In the genomic region with DNA sequence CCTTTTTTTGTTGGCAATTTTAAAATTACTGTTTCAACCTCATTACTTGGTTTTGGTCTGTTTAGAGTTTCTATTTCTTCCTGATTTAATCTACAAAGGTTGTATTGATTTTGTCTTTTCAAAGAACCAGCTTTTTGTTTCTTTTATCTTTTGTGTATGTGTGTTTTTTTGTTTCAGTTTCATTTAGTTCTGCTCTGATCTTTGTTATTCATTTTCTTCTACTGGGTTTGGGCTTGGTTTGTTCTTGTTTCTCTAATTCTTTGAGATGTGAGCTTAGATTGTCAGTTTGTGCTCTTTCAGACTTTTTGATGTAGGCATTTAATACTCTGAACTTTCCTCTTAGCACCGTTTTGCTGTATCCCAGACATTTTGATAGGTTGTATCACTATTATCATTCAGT, we compare ENCODE assay signal across 17 cellular contexts. TPM values are rescaled to one million over a fixed set of nuclear protein-coding genes. Genes with fewer than 3 reads are reported as not detected.
A peak's percentile ranks its signal among the peaks of the same experiment; 100 is the strongest.
DNase-seq lines count a peak whose midpoint lies in the region; ATAC-seq and TF ChIP-seq lines count a peak whose summit lies in the region.
"Had no signal": no experiment of that assay in that cellular context is flagged by ENCODE, and none has a peak within 500 bp of the region (broad histone marks: within the 10 kb centered on the region; RNA-seq: fewer than 3 reads in every experiment).

No MANE protein-coding gene starts in this region.

- no peak for TF ChIP-seq POLR2A in lower leg skin (IDR thresholded peaks at IDR 0.05)

- DNase-seq in activated CD4-positive, alpha-beta T cell treated with anti-CD3 and anti-CD28 coated beads for 36 hours: no peak
- DNase-seq in activated CD4-positive, alpha-beta T cell treated with anti-CD3 and anti-CD28 coated beads for 1 hour: no peak
- no peak for DNase-seq in activated naive CD8-positive, alpha-beta T cell treated with anti-CD3 and anti-CD28 coated beads for 36 hours
- no peak for DNase-seq in activated CD8-positive, alpha-beta T cell treated with anti-CD3 and anti-CD28 coated beads, Interleukin-2, amount 10 ng/mL, durations not matched to agents 7 days and 5 days
- DNase-seq in stimulated activated naive CD8-positive, alpha-beta T cell treated with anti-CD3 and anti-CD28 coated beads, Interleukin-15, amount 100 ng/mL, for 72 hours: no peak
- DNase-seq in lower leg skin (ENCODE audit: low spot score in 2 of 2): no peak
- no peak for DNase-seq in GM19240 (ENCODE audit: insufficient read length, low spot score)
- DNase-seq: Caco-2, H9, KBM-7, MG63, NCI-H1105 treated with DMSO at 0.1 percent for 48 hours, NCI-H187, NCI-H748 treated with DMSO at 0.1 percent for 48 hours, PC-9 had no signal

- ATAC-seq in activated CD4-positive, alpha-beta T cell treated with anti-CD3 and anti-CD28 coated beads for 36 hours: no peak
- ATAC-seq in activated CD8-positive, alpha-beta T cell treated with anti-CD3 and anti-CD28 coated beads, Interleukin-2, amount 10 ng/mL, durations not matched to agents 7 days and 5 days: peak; percentile 30
- no peak for ATAC-seq in stimulated activated naive CD8-positive, alpha-beta T cell treated with anti-CD3 and anti-CD28 coated beads, Interleukin-15, amount 100 ng/mL, for 72 hours

- H3K36me3 Mint-ChIP-seq in activated CD4-positive, alpha-beta T cell treated with anti-CD3 and anti-CD28 coated beads for 36 hours (ENCODE audit: low read depth): peaks cover 4% of the 10 kb centered on the region
- peaks cover 11% of the 10 kb centered on the region for H3K36me3 Mint-ChIP-seq in activated naive CD8-positive, alpha-beta T cell
- H3K36me3 Mint-ChIP-seq in activated naive CD8-positive, alpha-beta T cell treated with anti-CD3 and anti-CD28 coated beads for 36 hours: peaks cover 4% of the 10 kb centered on the region
- peaks cover 24% of the 10 kb centered on the region for H3K36me3 Mint-ChIP-seq in activated CD8-positive, alpha-beta T cell treated with anti-CD3 and anti-CD28 coated beads, Interleukin-2, amount 10 ng/mL, durations not matched to agents 7 days and 5 days (ENCODE audit: low read depth)

- H3K4me1 Mint-ChIP-seq in activated CD4-positive, alpha-beta T cell treated with anti-CD3 and anti-CD28 coated beads for 36 hours: peaks cover 12% of the 10 kb centered on the region
- H3K4me1 Mint-ChIP-seq in activated naive CD8-positive, alpha-beta T cell (ENCODE audit: low read depth): peaks cover 13% of the 10 kb centered on the region
- H3K4me1 Mint-ChIP-seq in activated naive CD8-positive, alpha-beta T cell treated with anti-CD3 and anti-CD28 coated beads for 36 hours: peaks cover 9% of the 10 kb centered on the region
- H3K4me1 Mint-ChIP-seq in activated CD8-positive, alpha-beta T cell treated with anti-CD3 and anti-CD28 coated beads, Interleukin-2, amount 10 ng/mL, durations not matched to agents 7 days and 5 days (ENCODE audit: low read depth): peaks cover 19% of the 10 kb centered on the region
- peaks cover 14% of the 10 kb centered on the region for H3K4me1 Mint-ChIP-seq in stimulated activated naive CD8-positive, alpha-beta T cell treated with anti-CD3 and anti-CD28 coated beads, Interleukin-15, amount 100 ng/mL, for 72 hours
- H3K4me1 Mint-ChIP-seq: H9 had no signal

- H3K9me3 Mint-ChIP-seq in activated CD4-positive, alpha-beta T cell treated with anti-CD3 and anti-CD28 coated beads for 36 hours (ENCODE audit: low read depth): peaks cover 6% of the 10 kb centered on the region
- peaks cover 11% of the 10 kb centered on the region for H3K9me3 Mint-ChIP-seq in activated naive CD8-positive, alpha-beta T cell (ENCODE audit: low read depth)
- H3K9me3 Mint-ChIP-seq in activated naive CD8-positive, alpha-beta T cell treated with anti-CD3 and anti-CD28 coated beads for 36 hours: peaks cover 13% of the 10 kb centered on the region
- peaks cover 25% of the 10 kb centered on the region for H3K9me3 Mint-ChIP-seq in activated CD8-positive, alpha-beta T cell treated with anti-CD3 and anti-CD28 coated beads, Interleukin-2, amount 10 ng/mL, durations not matched to agents 7 days and 5 days (ENCODE audit: insufficient read depth)
- peaks cover 13 to 26% of the 10 kb centered on the region in 2 donors for H3K9me3 Mint-ChIP-seq in stimulated activated naive CD8-positive, alpha-beta T cell treated with anti-CD3 and anti-CD28 coated beads, Interleukin-15, amount 100 ng/mL, for 72 hours

- WGBS in lower leg skin, 2 donors: 56 to 81% methylated on average over 1 of the region's 1 CpG

- no peak overlapping the region for H3K4me3 ChIP-seq in lower leg skin (ENCODE audit: low read depth, poor library complexity, severe bottlenecking)
- H3K4me3 ChIP-seq: BLaER1, MG63, PC-9 had no signal

- no peak for TF ChIP-seq CTCF in lower leg skin (IDR thresholded peaks at IDR 0.05)

- CTCF ChIA-PET in activated CD4-positive, alpha-beta T cell treated with anti-CD3 and anti-CD28 coated beads for 36 hours (lab: Charles Lee): interaction anchor here (0.6 to 1.3 kb wide), 2 partner anchors 10 to 36 kb away, joined by 4 read pairs; no protein-coding TSS in a partner anchor
- CTCF ChIA-PET in activated CD8-positive, alpha-beta T cell treated with anti-CD3 and anti-CD28 coated beads, Interleukin-2, amount 10 ng/mL, durations not matched to agents 7 days and 5 days (lab: Charles Lee): interaction anchor here (0.6 to 1.8 kb wide), 3 partner anchors 9 to 1923 kb away, joined by 3 to 5 read pairs (median 5); partner anchors contain the start of gene MRPS33

- POLR2A ChIA-PET in activated CD4-positive, alpha-beta T cell treated with anti-CD3 and anti-CD28 coated beads for 36 hours (lab: Charles Lee): no interaction called here
- POLR2A ChIA-PET in activated CD8-positive, alpha-beta T cell treated with anti-CD3 and anti-CD28 coated beads, Interleukin-2, amount 10 ng/mL, durations not matched to agents 7 days and 5 days (lab: Charles Lee): interaction anchor here (2.8 kb wide), 1 partner anchor 8 kb away, joined by 16 read pairs; the partner anchor contains the start of gene MRPS33

- H3K27me3 Mint-ChIP-seq in activated CD4-positive, alpha-beta T cell treated with anti-CD3 and anti-CD28 coated beads for 36 hours: peaks cover 10% of the 10 kb centered on the region
- peaks cover 6% of the 10 kb centered on the region for H3K27me3 Mint-ChIP-seq in activated naive CD8-positive, alpha-beta T cell
- peaks cover 34% of the 10 kb centered on the region for H3K27me3 Mint-ChIP-seq in activated naive CD8-positive, alpha-beta T cell treated with anti-CD3 and anti-CD28 coated beads for 36 hours
- peaks cover 24% of the 10 kb centered on the region for H3K27me3 Mint-ChIP-seq in activated CD8-positive, alpha-beta T cell treated with anti-CD3 and anti-CD28 coated beads, Interleukin-2, amount 10 ng/mL, durations not matched to agents 7 days and 5 days (ENCODE audit: low read depth)
- H3K27me3 Mint-ChIP-seq in stimulated activated naive CD8-positive, alpha-beta T cell treated with anti-CD3 and anti-CD28 coated beads, Interleukin-15, amount 100 ng/mL, for 72 hours: peaks cover 10% of the 10 kb centered on the region

- no peak overlapping the region for H3K4me3 Mint-ChIP-seq in activated CD4-positive, alpha-beta T cell treated with anti-CD3 and anti-CD28 coated beads for 36 hours
- H3K4me3 Mint-ChIP-seq in activated naive CD8-positive, alpha-beta T cell: peak overlapping the region; percentile 33
- no peak overlapping the region for H3K4me3 Mint-ChIP-seq in activated naive CD8-positive, alpha-beta T cell treated with anti-CD3 and anti-CD28 coated beads for 36 hours
- peak overlapping the region; percentile 44 for H3K4me3 Mint-ChIP-seq in activated CD8-positive, alpha-beta T cell treated with anti-CD3 and anti-CD28 coated beads, Interleukin-2, amount 10 ng/mL, durations not matched to agents 7 days and 5 days
- peak overlapping the region; percentile 45 to 49 for H3K4me3 Mint-ChIP-seq in stimulated activated naive CD8-positive, alpha-beta T cell treated with anti-CD3 and anti-CD28 coated beads, Interleukin-15, amount 100 ng/mL, for 72 hours
- H3K4me3 Mint-ChIP-seq: H9 had no signal

- H3K27ac Mint-ChIP-seq in activated CD4-positive, alpha-beta T cell treated with anti-CD3 and anti-CD28 coated beads for 36 hours: peak overlapping the region; percentile 11
- peak overlapping the region; percentile 17 for H3K27ac Mint-ChIP-seq in activated naive CD8-positive, alpha-beta T cell
- no peak overlapping the region for H3K27ac Mint-ChIP-seq in activated naive CD8-positive, alpha-beta T cell treated with anti-CD3 and anti-CD28 coated beads for 36 hours
- peak overlapping the region; percentile 68 for H3K27ac Mint-ChIP-seq in activated CD8-positive, alpha-beta T cell treated with anti-CD3 and anti-CD28 coated beads, Interleukin-2, amount 10 ng/mL, durations not matched to agents 7 days and 5 days
- peak overlapping the region in 1 of 2 donors; percentile 6 for H3K27ac Mint-ChIP-seq in stimulated activated naive CD8-positive, alpha-beta T cell treated with anti-CD3 and anti-CD28 coated beads, Interleukin-15, amount 100 ng/mL, for 72 hours
- H3K27ac Mint-ChIP-seq: H9 had no signal

- intact Hi-C loops in activated CD4-positive, alpha-beta T cell treated with anti-CD3 and anti-CD28 coated beads for 36 hours (cut with DNase I, micrococcal nuclease): no loop called here
- intact Hi-C loops in lower leg skin (cut with DNase I; ENCODE audit: low total_unique reads): no loop called here

RNA-seq across cellular contexts. Expression of gene MRPS33, which starts 8.6 kb away (rescaled TPM):
- 100 to 1,000 TPM; 101 to 104 TPM for total RNA-seq in activated CD4-positive, alpha-beta T cell treated with anti-CD3 and anti-CD28 coated beads for 36 hours
- total RNA-seq in activated naive CD8-positive, alpha-beta T cell treated with anti-CD3 and anti-CD28 coated beads for 36 hours: 100 to 1,000 TPM; 111 to 116 TPM
- 10 to 100 TPM; 58.1 to 62.9 TPM for total RNA-seq in activated CD8-positive, alpha-beta T cell treated with anti-CD3 and anti-CD28 coated beads, Interleukin-2, amount 10 ng/mL, durations not matched to agents 7 days and 5 days
- 10 to 100 TPM; 10.1 to 24.1 (median 19.7) TPM for total RNA-seq in lower leg skin

RNA-seq across cellular contexts. Expression of gene TMEM178B, which starts 50.6 kb away (rescaled TPM):
- total RNA-seq in activated CD4-positive, alpha-beta T cell treated with anti-CD3 and anti-CD28 coated beads for 36 hours: under 1 TPM; 0.23 TPM
- total RNA-seq in activated naive CD8-positive, alpha-beta T cell treated with anti-CD3 and anti-CD28 coated beads for 36 hours: under 1 TPM; 0.06 to 0.21 TPM
- under 1 TPM; 0.05 to 0.10 TPM for total RNA-seq in activated CD8-positive, alpha-beta T cell treated with anti-CD3 and anti-CD28 coated beads, Interleukin-2, amount 10 ng/mL, durations not matched to agents 7 days and 5 days
- 1 to 10 TPM in 1 of 4 donors, under 1 TPM in 3; 0.15 to 1.2 (median 0.58) TPM for total RNA-seq in lower leg skin
- total RNA-seq: PC-9 had no signal

Comparison
In these comparisons a context has a peak if more than half of its experiments do, and no peak if none do; other contexts are left out.
1. H3K4me3 Mint-ChIP-seq: peak in activated naive CD8-positive, alpha-beta T cell (single experiment), activated CD8-positive, alpha-beta T cell treated with anti-CD3 and anti-CD28 coated beads, Interleukin-2, amount 10 ng/mL, durations not matched to agents 7 days and 5 days (single experiment) and stimulated activated naive CD8-positive, alpha-beta T cell treated with anti-CD3 and anti-CD28 coated beads, Interleukin-15, amount 100 ng/mL, for 72 hours (2 of 2); none in activated CD4-positive, alpha-beta T cell treated with anti-CD3 and anti-CD28 coated beads for 36 hours (single experiment) and activated naive CD8-positive, alpha-beta T cell treated with anti-CD3 and anti-CD28 coated beads for 36 hours (single experiment).